ENCODE assay signal across 28 cellular contexts in the genomic region with DNA sequence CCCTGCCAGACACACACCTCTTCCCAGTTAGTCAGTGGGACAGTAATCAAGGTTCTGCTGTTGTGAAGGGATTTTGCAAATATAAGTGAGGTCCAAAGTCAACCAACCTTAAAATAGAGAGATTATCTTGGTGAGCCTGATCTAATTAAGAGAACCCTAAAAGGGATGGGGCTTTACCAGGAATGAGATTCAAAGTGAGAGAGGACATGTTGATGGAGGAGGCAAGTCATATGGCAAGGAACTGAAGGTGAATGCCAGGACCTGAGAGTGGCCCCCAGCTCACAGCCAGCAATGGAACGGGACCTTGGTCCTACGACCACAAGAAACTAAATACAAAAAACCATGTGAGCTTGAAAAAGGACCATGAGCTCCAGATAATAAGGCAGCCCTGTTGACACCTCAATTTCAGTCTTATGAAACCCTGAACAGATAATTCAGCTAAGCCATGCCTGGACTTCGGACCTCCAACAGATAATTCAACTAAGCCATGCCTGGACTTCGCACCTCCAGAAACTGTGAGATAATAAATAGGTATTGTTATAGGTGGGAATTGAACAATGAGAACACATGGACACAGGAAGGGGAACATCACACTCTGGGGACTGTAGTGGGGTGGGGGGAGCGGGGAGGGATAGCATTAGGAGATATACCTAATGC.
DNase-seq lines count a peak whose midpoint lies in the region; ATAC-seq, FAIRE-seq and TF ChIP-seq lines count a peak whose summit lies in the region.
"Had no signal": no experiment of that assay in that cellular context is flagged by ENCODE, and none has a peak within 500 bp of the region (broad histone marks: within the 10 kb centered on the region; RNA-seq: fewer than 3 reads in every experiment).

No MANE protein-coding gene starts in this region.

- no peak for FAIRE-seq in GM12878 (lab: Jason Lieb, UNC)
- FAIRE-seq: G401.6, HTR-8/SVneo had no signal

- H2AFZ ChIP-seq in GM12878 (ENCODE audit: control insufficient read depth, low read depth, low read length), result no peak overlapping the region
- H2AFZ ChIP-seq: GM23248 had no signal

- no peak for TF ChIP-seq RAD21 in GM12878 (IDR thresholded peaks at IDR 0.05; ENCODE audit: insufficient read depth, low read depth, low read length)

- H3K4me1 ChIP-seq in CD4-positive, CD25-positive, alpha-beta regulatory T cell (ENCODE audit: control insufficient read depth, insufficient read depth, low read length, poor library complexity, severe bottlenecking), result peaks cover 47% of the 10 kb centered on the region
- H3K4me1 ChIP-seq in GM12878 (ENCODE audit: control insufficient read depth, insufficient read depth, low read length) (peaks cover 72% of the 10 kb centered on the region), right lobe of liver (no peaks in the 10 kb centered on the region), left lung (peaks cover 0 to 29% of the 10 kb centered on the region in 2 donors)
- H3K4me1 ChIP-seq: BE2C, SJSA1 had no signal

- SMC1A ChIA-PET in GM12878 (lab: Charles Lee; ENCODE audit: uncharacterized antibody, unreplicated experiment), result interaction anchor here (1.0 to 14.6 kb wide), 10 partner anchors 13 to 240 kb away, joined by 3 to 388 read pairs (median 18); no protein-coding TSS in a partner anchor

- peaks cover 25 to 82% (median 66%) of the 10 kb centered on the region in 4 donors for H3K4me1 Mint-ChIP-seq in CD4-positive, CD25-positive, alpha-beta regulatory T cell

- H3K4me3 ChIP-seq in CD4-positive, CD25-positive, alpha-beta regulatory T cell (ENCODE audit: low read depth, low read length), result no peak overlapping the region
- H3K4me3 ChIP-seq in GM06990 (replicated peaks; ENCODE audit: low read depth, low read length), result peak overlapping the region; percentile 14; the same call in 1 of the 2 replicates
- peak overlapping the region; percentile 62 for H3K4me3 ChIP-seq in GM12878
- no peak overlapping the region for H3K4me3 ChIP-seq in right lobe of liver
- no peak overlapping the region for H3K4me3 ChIP-seq in left lung
- H3K4me3 ChIP-seq in MG63, result no peak overlapping the region
- H3K4me3 ChIP-seq: GM23248, SJSA1 had no signal

- peaks cover 54% of the 10 kb centered on the region for H3K79me2 ChIP-seq in GM12878 (ENCODE audit: control insufficient read depth, insufficient read depth, low read length)

- peaks cover 2% of the 10 kb centered on the region for H3K36me3 ChIP-seq in CD4-positive, CD25-positive, alpha-beta regulatory T cell (ENCODE audit: control insufficient read depth, insufficient read depth, low read length)
- H3K36me3 ChIP-seq in GM06990 (ENCODE audit: control insufficient read depth, insufficient read depth, low read length), result no peaks in the 10 kb centered on the region
- peaks cover 0 to 3% of the 10 kb centered on the region in 2 experiments; a peak in 2 of 4 replicates for H3K36me3 ChIP-seq in GM12878 (ENCODE audit: control insufficient read depth in 2 of 2, insufficient read depth in 2 of 2, low read length in 1 of 2)
- H3K36me3 ChIP-seq in right lobe of liver, result no peaks in the 10 kb centered on the region
- no peaks in the 10 kb centered on the region for H3K36me3 ChIP-seq in left lung
- H3K36me3 ChIP-seq in MG63, result no peaks in the 10 kb centered on the region
- H3K36me3 ChIP-seq: BE2C, SJSA1 had no signal

- TF ChIP-seq CTCF in GM06990 (IDR thresholded peaks at IDR 0.05; ENCODE audit: insufficient read depth, low read length, poor library complexity, severe bottlenecking) (no peak), GM12878 (IDR thresholded peaks at IDR 0.05 in 2 of 3, conservative IDR thresholded peaks at IDR 0.05 in 1 of 3; ENCODE audit: control insufficient read depth in 2 of 3, extremely low read depth in 1 of 3, insufficient read depth in 1 of 3, low read depth in 3 of 3, low read length in 3 of 3) (no peak), right lobe of liver (IDR thresholded peaks at IDR 0.05) (no peak), left lung (IDR thresholded peaks at IDR 0.05) (no peak)

- no peaks in the 10 kb centered on the region for H3K9me3 Mint-ChIP-seq in CD4-positive, CD25-positive, alpha-beta regulatory T cell
- H3K9me3 Mint-ChIP-seq: CD14-positive monocyte had no signal

- 91% methylated on average over 5 of the region's 5 CpGs for WGBS in GM12878 (ENCODE audit: insufficient coverage, insufficient replicate concordance, low lambda C conversion rate, missing lambda C conversion rate)
- WGBS in right lobe of liver (ENCODE audit: insufficient coverage, low coverage, low lambda C conversion rate, missing lambda C conversion rate), result 41% methylated on average over 4 of the region's 5 CpGs

- peak overlapping the region in 2 of 3 donors; percentile 28 to 36 for H3K27ac Mint-ChIP-seq in CD4-positive, CD25-positive, alpha-beta regulatory T cell

- CTCF ChIA-PET in GM12878 (lab: Yijun Ruan, JAX), result interaction anchor here (1.3 to 17.6 kb wide), 5 partner anchors 14 to 82 kb away, joined by 5 to 203 read pairs (median 64); no protein-coding TSS in a partner anchor

- H3K4me3 Mint-ChIP-seq in CD4-positive, CD25-positive, alpha-beta regulatory T cell, result no peak overlapping the region
- H3K4me3 Mint-ChIP-seq: CD14-positive monocyte had no signal

- no peak for DNase-seq in CD4-positive, CD25-positive, alpha-beta regulatory T cell
- DNase-seq in GM06990 (ENCODE audit: extremely low read depth, insufficient read length) (no peak), GM12878 (ENCODE audit: low read depth, low spot score) (no peak), right lobe of liver (no peak), left lung (no peak), MG63 (no peak)
- DNase-seq: 8988T, ACHN, BE2C, COR-L47, DMS53, GM23248, H7, KBM-7, NCI-H1694, NCI-H2081, NCI-H2171, NCI-H226, NCI-H510A, NCI-H69, Right ventricle myocardium superior, RPMI8226 had no signal

- in situ Hi-C loops in GM12878 (cut with MboI), result no loop called here

- no peak overlapping the region for H3K27ac ChIP-seq in CD4-positive, CD25-positive, alpha-beta regulatory T cell (ENCODE audit: insufficient read depth, low read length, poor library complexity, severe bottlenecking)
- H3K27ac ChIP-seq in GM12878 (ENCODE audit: control insufficient read depth, insufficient read depth) (peak overlapping the region; percentile 57), right lobe of liver (no peak overlapping the region), left lung (no peak overlapping the region)
- H3K27ac ChIP-seq: GM23248, SJSA1 had no signal

- no peaks in the 10 kb centered on the region for H3K27me3 ChIP-seq in CD4-positive, CD25-positive, alpha-beta regulatory T cell (ENCODE audit: control insufficient read depth, insufficient read depth, low read length)
- no peaks in the 10 kb centered on the region for H3K27me3 ChIP-seq in GM06990 (replicated peaks; ENCODE audit: control insufficient read depth, insufficient read depth, low read length)
- no peaks in the 10 kb centered on the region for H3K27me3 ChIP-seq in GM12878 (replicated peaks in 1 of 2; ENCODE audit: control insufficient read depth in 2 of 2, insufficient read depth in 2 of 2, low read length in 1 of 2)
- H3K27me3 ChIP-seq in right lobe of liver, result no peaks in the 10 kb centered on the region
- no peaks in the 10 kb centered on the region for H3K27me3 ChIP-seq in left lung
- H3K27me3 ChIP-seq in MG63, result no peaks in the 10 kb centered on the region
- H3K27me3 ChIP-seq: BE2C, SJSA1 had no signal

- peak overlapping the region; percentile 21; the same call in 1 of the 2 replicates for H3K9ac ChIP-seq in GM12878 (ENCODE audit: control insufficient read depth, insufficient read depth, low read length)
- H3K9ac ChIP-seq: GM23248 had no signal

- RAD21 ChIA-PET in GM12878 (lab: Charles Lee; ENCODE audit: unreplicated experiment), result interaction anchor here (0.6 to 14.6 kb wide), 11 partner anchors 8 to 160 kb away, joined by 3 to 201 read pairs (median 24); no protein-coding TSS in a partner anchor

- BruUV-seq in GM12878 (replicated peaks; lab: Mats Ljungman, UMichigan), result no TSS peak

- POLR2A ChIA-PET in GM12878 (lab: Charles Lee), result interaction anchor here (0.7 to 13.1 kb wide), 5 partner anchors 11 to 337 kb away, joined by 4 to 256 read pairs (median 26); no protein-coding TSS in a partner anchor

- H3K36me3 Mint-ChIP-seq in CD4-positive, CD25-positive, alpha-beta regulatory T cell, result peaks cover 7% of the 10 kb centered on the region

- ATAC-seq in CD4-positive, CD25-positive, alpha-beta regulatory T cell (ENCODE audit: low read depth in 2 of 2), result no peak
- ATAC-seq in GM12878 (no peak), right lobe of liver (peak; percentile 74 to 87 (median 84)), left lung (no peak), HG02973 (IDR thresholded peaks at IDR 0.05; ENCODE audit: unreplicated experiment) (no peak), HG03097 (IDR thresholded peaks at IDR 0.05; ENCODE audit: low FRiP score, unreplicated experiment) (no peak)

- no peaks in the 10 kb centered on the region for H3K27me3 Mint-ChIP-seq in CD4-positive, CD25-positive, alpha-beta regulatory T cell

- H3K4me2 ChIP-seq in GM12878 (ENCODE audit: control insufficient read depth, insufficient read depth), result peak overlapping the region; percentile 64

- H3K9me3 ChIP-seq in CD4-positive, CD25-positive, alpha-beta regulatory T cell (ENCODE audit: control insufficient read depth in 2 of 2, low read length in 2 of 2), result no peaks in the 10 kb centered on the region
- no peaks in the 10 kb centered on the region for H3K9me3 ChIP-seq in GM12878 (replicated peaks; ENCODE audit: control insufficient read depth, insufficient read depth, low read length)
- H3K9me3 ChIP-seq in right lobe of liver, result no peaks in the 10 kb centered on the region
- H3K9me3 ChIP-seq in left lung, result no peaks in the 10 kb centered on the region
- H3K9me3 ChIP-seq in MG63, result no peaks in the 10 kb centered on the region
- H3K9me3 ChIP-seq: BE2C, SJSA1 had no signal

- TF ChIP-seq EP300 in GM12878 (IDR thresholded peaks at IDR 0.05; ENCODE audit: borderline replicate concordance in 1 of 2, control insufficient read depth in 1 of 2, low read depth in 2 of 2, low read length in 2 of 2), result no peak

- intact Hi-C loops in GM12878 (cut with micrococcal nuclease; ENCODE audit: unreplicated experiment) (loop anchor here (5.0 to 10.0 kb wide), 3 partner anchors 101 to 473 kb away; partner anchors contain the start of gene ATXN1), right lobe of liver (cut with DNase I) (no loop called here), left lung (cut with DNase I) (no loop called here)

- TF ChIP-seq POLR2A in GM12878 (IDR thresholded peaks at IDR 0.05; ENCODE audit: low read depth, low read length) (no peak), right lobe of liver (IDR thresholded peaks at IDR 0.05) (no peak)

- H4K20me1 ChIP-seq in GM12878 (ENCODE audit: control insufficient read depth, insufficient read depth), result no peaks in the 10 kb centered on the region

TF ChIP-seq in GM12878, 131 proteins besides CTCF, POLR2A, EP300 and RAD21 (continues in another document):
- TF ChIP-seq RCOR1 (conservative IDR thresholded peaks at IDR 0.05; ENCODE audit: low read depth, low read length) (no peak), ZZZ3 (IDR thresholded peaks at IDR 0.05; ENCODE audit: control insufficient read depth, insufficient read length, low read depth) (no peak), ZNF384 (IDR thresholded peaks at IDR 0.05; ENCODE audit: borderline replicate concordance, low read depth, low read length) (no peak), SPI1 (IDR thresholded peaks at IDR 0.05; ENCODE audit: borderline replicate concordance, insufficient read depth, low read depth, low read length) (no peak), DPF2 (IDR thresholded peaks at IDR 0.05) (0 out of 2 replicates have a peak, but pooled peaks have one; percentile 40)

Comparison
In these comparisons a context has a peak if more than half of its experiments do, and no peak if none do; other contexts are left out.
1. ATAC-seq: peak in right lobe of liver (4 of 4); none in CD4-positive, CD25-positive, alpha-beta regulatory T cell (0 of 2), GM12878 (single experiment), left lung (single experiment), HG02973 (single experiment) and HG03097 (single experiment).
2. H3K4me3 ChIP-seq: peak in GM06990 (single experiment) and GM12878 (single experiment); none in CD4-positive, CD25-positive, alpha-beta regulatory T cell (single experiment), right lobe of liver (0 of 3), left lung (0 of 2) and MG63 (single experiment).